Comparison of ENCODE assay signal across 8 cellular contexts in genomic region chr11:4607782-4608666, GRCh38. TPM values are rescaled to one million over a fixed set of nuclear protein-coding genes. Genes with fewer than 3 reads are reported as not detected.
DNase-seq lines count a peak whose midpoint lies in the region; ATAC-seq, FAIRE-seq and TF ChIP-seq lines count a peak whose summit lies in the region.

TSS of gene TRIM68 (minus strand) at chr11:4608231. CDS start at chr11:4605504, 2,727 bp downstream.

- POLR2A ChIA-PET in A673 (lab: Charles Lee; ENCODE audit: low non-redundant PET) = no interaction called here

- intact Hi-C loops in A673 (cut with micrococcal nuclease; ENCODE audit: unreplicated experiment) = no loop called here

- DNase-seq in A673 (ENCODE audit: low spot score) = peak; percentile 96
- DNase-seq in NCI-H345 (lab: John Stamatoyannopoulos, UW) = peak; percentile 75
- peak; percentile 45 to 91 for DNase-seq in cerebellar nuclear complex (lab: John Stamatoyannopoulos, UW)
- DNase-seq in stimulated activated CD4-positive, alpha-beta T cell treated with anti-CD3 and anti-CD28 coated beads, Interleukin-15, amount 100 ng/mL, for 1 hour (ENCODE audit: low read depth in 1 of 2, low spot score in 1 of 2) = peak; percentile 90

- no peaks in the 10 kb centered on the region for H3K9me3 ChIP-seq in A673 (ENCODE audit: low read depth, low read length, poor library complexity, severe bottlenecking)

- CTCF ChIA-PET in A673 (lab: Charles Lee) = no interaction called here

- peak; percentile 99 for ATAC-seq in GM18868 (IDR thresholded peaks at IDR 0.05; ENCODE audit: unreplicated experiment)
- ATAC-seq in HG03108 (IDR thresholded peaks at IDR 0.05; ENCODE audit: unreplicated experiment) = peak; percentile 100
- ATAC-seq in activated CD4-positive, CD25-positive, alpha-beta regulatory T cell treated with anti-CD3 and anti-CD28 coated beads, Interleukin-2, amount 50 U/mL, for 24 hours = peak; percentile 100

- no peaks in the 10 kb centered on the region for H3K4me1 ChIP-seq in A673 (ENCODE audit: insufficient read depth, low read length, poor library complexity, severe bottlenecking)

- H3K36me3 ChIP-seq in A673 (ENCODE audit: insufficient read depth, low read length, poor library complexity, severe bottlenecking) = no peaks in the 10 kb centered on the region

- BruUV-seq in A673 (replicated peaks; lab: Mats Ljungman, UMichigan) = no TSS peak

- no peaks in the 10 kb centered on the region for H3K27me3 ChIP-seq in A673 (replicated peaks; ENCODE audit: insufficient read depth, low read depth, low read length, poor library complexity)

- H3K27ac ChIP-seq in A673 (ENCODE audit: low read depth, low read length, poor library complexity, severe bottlenecking) = peak within 1 kb of the TSS; percentile 82

- FAIRE-seq in islet of Langerhans (lab: Jason Lieb, UNC) = peak; percentile 99

- TF ChIP-seq CTCF in A673 (conservative IDR thresholded peaks at IDR 0.05; ENCODE audit: low read depth, low read length) = no peak

- peak within 1 kb of the TSS; percentile 73 for H3K4me3 ChIP-seq in A673 (ENCODE audit: low read depth, low read length, poor library complexity, severe bottlenecking)

RNA-seq across cellular contexts. Expression of gene TRIM68, which starts in this region (rescaled TPM):
- total RNA-seq in A673 (2021) = 5.7 and 7.1 TPM in 2 replicates

Comparison
In these comparisons a context has a peak if more than half of its experiments do, and no peak if none do; other contexts are left out.
1. Peak in every context shown above with its lines: DNase-seq, ATAC-seq, H3K4me3 ChIP-seq and H3K27ac ChIP-seq.